1 cellular context compared by ENCODE assay signal in the genomic region with DNA sequence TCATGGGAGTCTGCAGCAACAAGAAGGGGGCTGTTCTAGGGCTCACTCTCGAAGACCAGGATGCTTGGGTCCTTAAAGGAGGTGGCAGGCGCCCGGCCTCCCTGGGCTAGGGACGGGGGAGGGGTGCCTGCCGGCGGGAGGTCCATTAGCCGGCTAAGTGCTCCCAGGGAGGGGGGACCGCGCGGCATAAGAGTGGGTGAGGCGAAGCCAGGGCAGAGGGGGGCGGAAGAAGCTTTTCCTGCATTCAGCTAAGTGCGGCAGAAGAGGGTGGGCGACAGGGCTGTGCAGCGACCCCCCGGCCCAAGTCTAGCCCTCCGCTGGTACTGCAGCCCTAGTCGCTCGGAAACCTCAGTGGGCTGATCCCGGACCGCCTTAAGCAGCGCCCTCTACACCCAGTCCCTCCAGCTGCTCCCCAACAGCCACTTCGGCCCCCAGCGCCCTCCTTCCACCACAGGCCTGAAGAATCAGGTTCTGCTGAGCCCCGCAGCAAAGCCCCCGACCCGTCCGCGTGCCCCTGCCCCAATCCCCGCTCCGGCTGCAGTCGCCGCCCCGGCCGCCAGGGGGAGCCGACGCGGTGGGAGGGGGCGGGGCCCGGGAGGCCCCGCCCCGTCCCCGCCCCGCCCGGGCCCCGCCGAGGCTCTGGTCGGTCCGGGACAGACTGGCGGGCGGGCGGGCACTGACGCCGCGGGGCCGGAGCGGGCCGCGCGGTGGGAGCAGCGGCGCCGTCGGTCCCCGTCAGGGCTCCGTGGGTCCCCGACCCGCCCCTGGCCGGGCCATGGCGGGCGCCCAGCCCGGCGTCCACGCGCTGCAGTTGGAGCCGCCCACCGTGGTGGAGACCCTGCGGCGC.
TF ChIP-seq lines count a peak whose summit lies in the region.

A gene (plus strand): TSS at position 656 of the 847 bp plus-strand sequence. CDS start 120 bp downstream, at position 776.

TF ChIP-seq in HEK293, 187 proteins besides CTCF, POLR2A, EP300 and RAD21 (continued from another document and continues in another):
- 0 out of 2 replicates have a peak, but pooled peaks have one; percentile 11 for TF ChIP-seq ZNF600 (tag by site-specific recombination; IDR thresholded peaks at IDR 0.05)
- TF ChIP-seq WT1 (tag by site-specific recombination; IDR thresholded peaks at IDR 0.05) = peak; percentile 39; the same call in 1 of the 2 replicates
- peak; percentile 34; the same call in 1 of the 2 replicates for TF ChIP-seq KLF9 (tag by site-specific recombination; IDR thresholded peaks at IDR 0.05; ENCODE audit: low read depth)
- TF ChIP-seq ZNF623 (tag by site-specific recombination; IDR thresholded peaks at IDR 0.05) = no peak
- TF ChIP-seq ZNF701 (tag by site-specific recombination; IDR thresholded peaks at IDR 0.05) = no peak
- no peak for TF ChIP-seq ZNF37A (tag by site-specific recombination; IDR thresholded peaks at IDR 0.05)
- TF ChIP-seq ZNF23 (tag by site-specific recombination; IDR thresholded peaks at IDR 0.05; ENCODE audit: borderline replicate concordance) = no peak
- no peak for TF ChIP-seq ZFP37 (tag by site-specific recombination; IDR thresholded peaks at IDR 0.05)
- peak; percentile 82 for TF ChIP-seq ZNF341 (tag by site-specific recombination; IDR thresholded peaks at IDR 0.05; ENCODE audit: low read depth)
- TF ChIP-seq ZNF777 (tag by site-specific recombination; IDR thresholded peaks at IDR 0.05; ENCODE audit: borderline replicate concordance) = no peak
- TF ChIP-seq, protein P1, sequence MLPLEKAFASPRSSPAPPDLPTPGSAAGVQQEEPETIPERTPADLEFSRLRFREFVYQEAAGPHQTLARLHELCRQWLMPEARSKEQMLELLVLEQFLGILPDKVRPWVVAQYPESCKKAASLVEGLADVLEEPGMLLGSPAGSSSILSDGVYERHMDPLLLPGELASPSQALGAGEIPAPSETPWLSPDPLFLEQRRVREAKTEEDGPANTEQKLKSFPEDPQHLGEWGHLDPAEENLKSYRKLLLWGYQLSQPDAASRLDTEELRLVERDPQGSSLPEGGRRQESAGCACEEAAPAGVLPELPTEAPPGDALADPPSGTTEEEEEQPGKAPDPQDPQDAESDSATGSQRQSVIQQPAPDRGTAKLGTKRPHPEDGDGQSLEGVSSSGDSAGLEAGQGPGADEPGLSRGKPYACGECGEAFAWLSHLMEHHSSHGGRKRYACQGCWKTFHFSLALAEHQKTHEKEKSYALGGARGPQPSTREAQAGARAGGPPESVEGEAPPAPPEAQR (tag by site-specific recombination; IDR thresholded peaks at IDR 0.05) = no peak
- no peak for TF ChIP-seq ZNF621 (tag by site-specific recombination; IDR thresholded peaks at IDR 0.05)
- TF ChIP-seq ZNF140 (tag by site-specific recombination; IDR thresholded peaks at IDR 0.05) = no peak
- TF ChIP-seq ZNF239 (tag by site-specific recombination; IDR thresholded peaks at IDR 0.05) = no peak
- TF ChIP-seq SALL2 (tag by site-specific recombination; IDR thresholded peaks at IDR 0.05; ENCODE audit: borderline replicate concordance) = no peak
- TF ChIP-seq, protein P2, sequence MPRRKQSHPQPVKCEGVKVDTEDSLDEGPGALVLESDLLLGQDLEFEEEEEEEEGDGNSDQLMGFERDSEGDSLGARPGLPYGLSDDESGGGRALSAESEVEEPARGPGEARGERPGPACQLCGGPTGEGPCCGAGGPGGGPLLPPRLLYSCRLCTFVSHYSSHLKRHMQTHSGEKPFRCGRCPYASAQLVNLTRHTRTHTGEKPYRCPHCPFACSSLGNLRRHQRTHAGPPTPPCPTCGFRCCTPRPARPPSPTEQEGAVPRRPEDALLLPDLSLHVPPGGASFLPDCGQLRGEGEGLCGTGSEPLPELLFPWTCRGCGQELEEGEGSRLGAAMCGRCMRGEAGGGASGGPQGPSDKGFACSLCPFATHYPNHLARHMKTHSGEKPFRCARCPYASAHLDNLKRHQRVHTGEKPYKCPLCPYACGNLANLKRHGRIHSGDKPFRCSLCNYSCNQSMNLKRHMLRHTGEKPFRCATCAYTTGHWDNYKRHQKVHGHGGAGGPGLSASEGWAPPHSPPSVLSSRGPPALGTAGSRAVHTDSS (tag by site-specific recombination; IDR thresholded peaks at IDR 0.05) = no peak
- TF ChIP-seq SCRT2 (tag by site-specific recombination; IDR thresholded peaks at IDR 0.05) = no peak
- no peak for TF ChIP-seq ZEB2 (tag by site-specific recombination; IDR thresholded peaks at IDR 0.05)
- no peak for TF ChIP-seq ZNF433 (tag by site-specific recombination; IDR thresholded peaks at IDR 0.05; ENCODE audit: low read depth)
- no peak for TF ChIP-seq ZNF658 (tag by site-specific recombination; IDR thresholded peaks at IDR 0.05)
- no peak for TF ChIP-seq GFI1B (tag by site-specific recombination; IDR thresholded peaks at IDR 0.05)
- TF ChIP-seq, protein P3, sequence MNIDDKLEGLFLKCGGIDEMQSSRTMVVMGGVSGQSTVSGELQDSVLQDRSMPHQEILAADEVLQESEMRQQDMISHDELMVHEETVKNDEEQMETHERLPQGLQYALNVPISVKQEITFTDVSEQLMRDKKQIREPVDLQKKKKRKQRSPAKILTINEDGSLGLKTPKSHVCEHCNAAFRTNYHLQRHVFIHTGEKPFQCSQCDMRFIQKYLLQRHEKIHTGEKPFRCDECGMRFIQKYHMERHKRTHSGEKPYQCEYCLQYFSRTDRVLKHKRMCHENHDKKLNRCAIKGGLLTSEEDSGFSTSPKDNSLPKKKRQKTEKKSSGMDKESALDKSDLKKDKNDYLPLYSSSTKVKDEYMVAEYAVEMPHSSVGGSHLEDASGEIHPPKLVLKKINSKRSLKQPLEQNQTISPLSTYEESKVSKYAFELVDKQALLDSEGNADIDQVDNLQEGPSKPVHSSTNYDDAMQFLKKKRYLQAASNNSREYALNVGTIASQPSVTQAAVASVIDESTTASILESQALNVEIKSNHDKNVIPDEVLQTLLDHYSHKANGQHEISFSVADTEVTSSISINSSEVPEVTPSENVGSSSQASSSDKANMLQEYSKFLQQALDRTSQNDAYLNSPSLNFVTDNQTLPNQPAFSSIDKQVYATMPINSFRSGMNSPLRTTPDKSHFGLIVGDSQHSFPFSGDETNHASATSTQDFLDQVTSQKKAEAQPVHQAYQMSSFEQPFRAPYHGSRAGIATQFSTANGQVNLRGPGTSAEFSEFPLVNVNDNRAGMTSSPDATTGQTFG (tag by site-specific recombination; IDR thresholded peaks at IDR 0.05; ENCODE audit: borderline replicate concordance) = no peak
- no peak for TF ChIP-seq PRDM1 (tag by site-specific recombination; IDR thresholded peaks at IDR 0.05)
- TF ChIP-seq ZNF585B (tag by site-specific recombination; IDR thresholded peaks at IDR 0.05) = no peak
- TF ChIP-seq ZNF792 (tag by site-specific recombination; IDR thresholded peaks at IDR 0.05) = no peak
- TF ChIP-seq, protein P4, sequence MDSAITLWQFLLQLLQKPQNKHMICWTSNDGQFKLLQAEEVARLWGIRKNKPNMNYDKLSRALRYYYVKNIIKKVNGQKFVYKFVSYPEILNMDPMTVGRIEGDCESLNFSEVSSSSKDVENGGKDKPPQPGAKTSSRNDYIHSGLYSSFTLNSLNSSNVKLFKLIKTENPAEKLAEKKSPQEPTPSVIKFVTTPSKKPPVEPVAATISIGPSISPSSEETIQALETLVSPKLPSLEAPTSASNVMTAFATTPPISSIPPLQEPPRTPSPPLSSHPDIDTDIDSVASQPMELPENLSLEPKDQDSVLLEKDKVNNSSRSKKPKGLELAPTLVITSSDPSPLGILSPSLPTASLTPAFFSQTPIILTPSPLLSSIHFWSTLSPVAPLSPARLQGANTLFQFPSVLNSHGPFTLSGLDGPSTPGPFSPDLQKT (IDR thresholded peaks at IDR 0.05; ENCODE audit: borderline replicate concordance, low read depth, low read length) = no peak
- TF ChIP-seq ZBTB1 (tag by site-specific recombination; IDR thresholded peaks at IDR 0.05) = no peak
- TF ChIP-seq, protein P5, sequence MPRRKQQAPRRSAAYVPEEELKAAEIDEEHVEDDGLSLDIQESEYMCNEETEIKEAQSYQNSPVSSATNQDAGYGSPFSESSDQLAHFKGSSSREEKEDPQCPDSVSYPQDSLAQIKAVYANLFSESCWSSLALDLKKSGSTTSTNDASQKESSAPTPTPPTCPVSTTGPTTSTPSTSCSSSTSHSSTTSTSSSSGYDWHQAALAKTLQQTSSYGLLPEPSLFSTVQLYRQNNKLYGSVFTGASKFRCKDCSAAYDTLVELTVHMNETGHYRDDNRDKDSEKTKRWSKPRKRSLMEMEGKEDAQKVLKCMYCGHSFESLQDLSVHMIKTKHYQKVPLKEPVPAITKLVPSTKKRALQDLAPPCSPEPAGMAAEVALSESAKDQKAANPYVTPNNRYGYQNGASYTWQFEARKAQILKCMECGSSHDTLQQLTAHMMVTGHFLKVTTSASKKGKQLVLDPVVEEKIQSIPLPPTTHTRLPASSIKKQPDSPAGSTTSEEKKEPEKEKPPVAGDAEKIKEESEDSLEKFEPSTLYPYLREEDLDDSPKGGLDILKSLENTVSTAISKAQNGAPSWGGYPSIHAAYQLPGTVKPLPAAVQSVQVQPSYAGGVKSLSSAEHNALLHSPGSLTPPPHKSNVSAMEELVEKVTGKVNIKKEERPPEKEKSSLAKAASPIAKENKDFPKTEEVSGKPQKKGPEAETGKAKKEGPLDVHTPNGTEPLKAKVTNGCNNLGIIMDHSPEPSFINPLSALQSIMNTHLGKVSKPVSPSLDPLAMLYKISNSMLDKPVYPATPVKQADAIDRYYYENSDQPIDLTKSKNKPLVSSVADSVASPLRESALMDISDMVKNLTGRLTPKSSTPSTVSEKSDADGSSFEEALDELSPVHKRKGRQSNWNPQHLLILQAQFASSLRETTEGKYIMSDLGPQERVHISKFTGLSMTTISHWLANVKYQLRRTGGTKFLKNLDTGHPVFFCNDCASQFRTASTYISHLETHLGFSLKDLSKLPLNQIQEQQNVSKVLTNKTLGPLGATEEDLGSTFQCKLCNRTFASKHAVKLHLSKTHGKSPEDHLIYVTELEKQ (tag by site-specific recombination; IDR thresholded peaks at IDR 0.05; ENCODE audit: borderline replicate concordance) = no peak
- TF ChIP-seq SETDB1 (IDR thresholded peaks at IDR 0.05; ENCODE audit: insufficient read length, low read length) = no peak
- TF ChIP-seq ZNF529 (tag by site-specific recombination; IDR thresholded peaks at IDR 0.05; ENCODE audit: insufficient replicate concordance) = no peak
- TF ChIP-seq REPIN1 (tag by site-specific recombination; IDR thresholded peaks at IDR 0.05; ENCODE audit: low read depth) = no peak
- no peak for TF ChIP-seq ZNF530 (tag by site-specific recombination; IDR thresholded peaks at IDR 0.05; ENCODE audit: low read depth)
- TF ChIP-seq ZBTB7A (tag by site-specific recombination; IDR thresholded peaks at IDR 0.05; ENCODE audit: low read depth) = peak; percentile 69
- TF ChIP-seq ZNF629 (tag by site-specific recombination; IDR thresholded peaks at IDR 0.05) = 0 out of 2 replicates have a peak, but pooled peaks have one; percentile 11
- TF ChIP-seq, protein P6, sequence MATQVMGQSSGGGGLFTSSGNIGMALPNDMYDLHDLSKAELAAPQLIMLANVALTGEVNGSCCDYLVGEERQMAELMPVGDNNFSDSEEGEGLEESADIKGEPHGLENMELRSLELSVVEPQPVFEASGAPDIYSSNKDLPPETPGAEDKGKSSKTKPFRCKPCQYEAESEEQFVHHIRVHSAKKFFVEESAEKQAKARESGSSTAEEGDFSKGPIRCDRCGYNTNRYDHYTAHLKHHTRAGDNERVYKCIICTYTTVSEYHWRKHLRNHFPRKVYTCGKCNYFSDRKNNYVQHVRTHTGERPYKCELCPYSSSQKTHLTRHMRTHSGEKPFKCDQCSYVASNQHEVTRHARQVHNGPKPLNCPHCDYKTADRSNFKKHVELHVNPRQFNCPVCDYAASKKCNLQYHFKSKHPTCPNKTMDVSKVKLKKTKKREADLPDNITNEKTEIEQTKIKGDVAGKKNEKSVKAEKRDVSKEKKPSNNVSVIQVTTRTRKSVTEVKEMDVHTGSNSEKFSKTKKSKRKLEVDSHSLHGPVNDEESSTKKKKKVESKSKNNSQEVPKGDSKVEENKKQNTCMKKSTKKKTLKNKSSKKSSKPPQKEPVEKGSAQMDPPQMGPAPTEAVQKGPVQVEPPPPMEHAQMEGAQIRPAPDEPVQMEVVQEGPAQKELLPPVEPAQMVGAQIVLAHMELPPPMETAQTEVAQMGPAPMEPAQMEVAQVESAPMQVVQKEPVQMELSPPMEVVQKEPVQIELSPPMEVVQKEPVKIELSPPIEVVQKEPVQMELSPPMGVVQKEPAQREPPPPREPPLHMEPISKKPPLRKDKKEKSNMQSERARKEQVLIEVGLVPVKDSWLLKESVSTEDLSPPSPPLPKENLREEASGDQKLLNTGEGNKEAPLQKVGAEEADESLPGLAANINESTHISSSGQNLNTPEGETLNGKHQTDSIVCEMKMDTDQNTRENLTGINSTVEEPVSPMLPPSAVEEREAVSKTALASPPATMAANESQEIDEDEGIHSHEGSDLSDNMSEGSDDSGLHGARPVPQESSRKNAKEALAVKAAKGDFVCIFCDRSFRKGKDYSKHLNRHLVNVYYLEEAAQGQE (tag by site-specific recombination; IDR thresholded peaks at IDR 0.05) = 0 out of 2 replicates have a peak, but pooled peaks have one; percentile 12
- TF ChIP-seq, protein P7, sequence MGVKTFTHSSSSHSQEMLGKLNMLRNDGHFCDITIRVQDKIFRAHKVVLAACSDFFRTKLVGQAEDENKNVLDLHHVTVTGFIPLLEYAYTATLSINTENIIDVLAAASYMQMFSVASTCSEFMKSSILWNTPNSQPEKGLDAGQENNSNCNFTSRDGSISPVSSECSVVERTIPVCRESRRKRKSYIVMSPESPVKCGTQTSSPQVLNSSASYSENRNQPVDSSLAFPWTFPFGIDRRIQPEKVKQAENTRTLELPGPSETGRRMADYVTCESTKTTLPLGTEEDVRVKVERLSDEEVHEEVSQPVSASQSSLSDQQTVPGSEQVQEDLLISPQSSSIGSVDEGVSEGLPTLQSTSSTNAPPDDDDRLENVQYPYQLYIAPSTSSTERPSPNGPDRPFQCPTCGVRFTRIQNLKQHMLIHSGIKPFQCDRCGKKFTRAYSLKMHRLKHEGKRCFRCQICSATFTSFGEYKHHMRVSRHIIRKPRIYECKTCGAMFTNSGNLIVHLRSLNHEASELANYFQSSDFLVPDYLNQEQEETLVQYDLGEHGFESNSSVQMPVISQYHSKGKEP (tag by site-specific recombination; IDR thresholded peaks at IDR 0.05) = no peak
- TF ChIP-seq, protein P8, sequence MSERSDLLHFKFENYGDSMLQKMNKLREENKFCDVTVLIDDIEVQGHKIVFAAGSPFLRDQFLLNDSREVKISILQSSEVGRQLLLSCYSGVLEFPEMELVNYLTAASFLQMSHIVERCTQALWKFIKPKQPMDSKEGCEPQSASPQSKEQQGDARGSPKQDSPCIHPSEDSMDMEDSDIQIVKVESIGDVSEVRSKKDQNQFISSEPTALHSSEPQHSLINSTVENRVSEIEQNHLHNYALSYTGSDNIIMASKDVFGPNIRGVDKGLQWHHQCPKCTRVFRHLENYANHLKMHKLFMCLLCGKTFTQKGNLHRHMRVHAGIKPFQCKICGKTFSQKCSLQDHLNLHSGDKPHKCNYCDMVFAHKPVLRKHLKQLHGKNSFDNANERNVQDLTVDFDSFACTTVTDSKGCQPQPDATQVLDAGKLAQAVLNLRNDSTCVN (tag by site-specific recombination; optimal IDR thresholded peaks at IDR 0.05) = peak; percentile 39
- TF ChIP-seq KLF10 (tag by site-specific recombination; IDR thresholded peaks at IDR 0.05) = no peak
- TF ChIP-seq GLIS2 (tag by site-specific recombination; IDR thresholded peaks at IDR 0.05) = peak; percentile 94
- no peak for TF ChIP-seq SP7 (tag by site-specific recombination; IDR thresholded peaks at IDR 0.05)
- TF ChIP-seq MYNN (tag by site-specific recombination; IDR thresholded peaks at IDR 0.05; ENCODE audit: borderline replicate concordance) = no peak
- no peak for TF ChIP-seq ZNF561 (tag by site-specific recombination; IDR thresholded peaks at IDR 0.05; ENCODE audit: borderline replicate concordance)
- no peak for TF ChIP-seq ZFP3 (tag by site-specific recombination; IDR thresholded peaks at IDR 0.05; ENCODE audit: low read depth)
- no peak for TF ChIP-seq ZNF560 (tag by site-specific recombination; IDR thresholded peaks at IDR 0.05; ENCODE audit: borderline replicate concordance)
- TF ChIP-seq ZNF610 (tag by site-specific recombination; IDR thresholded peaks at IDR 0.05; ENCODE audit: borderline replicate concordance) = no peak
